ENCODE assay signal across 8 cellular contexts in the genomic region with DNA sequence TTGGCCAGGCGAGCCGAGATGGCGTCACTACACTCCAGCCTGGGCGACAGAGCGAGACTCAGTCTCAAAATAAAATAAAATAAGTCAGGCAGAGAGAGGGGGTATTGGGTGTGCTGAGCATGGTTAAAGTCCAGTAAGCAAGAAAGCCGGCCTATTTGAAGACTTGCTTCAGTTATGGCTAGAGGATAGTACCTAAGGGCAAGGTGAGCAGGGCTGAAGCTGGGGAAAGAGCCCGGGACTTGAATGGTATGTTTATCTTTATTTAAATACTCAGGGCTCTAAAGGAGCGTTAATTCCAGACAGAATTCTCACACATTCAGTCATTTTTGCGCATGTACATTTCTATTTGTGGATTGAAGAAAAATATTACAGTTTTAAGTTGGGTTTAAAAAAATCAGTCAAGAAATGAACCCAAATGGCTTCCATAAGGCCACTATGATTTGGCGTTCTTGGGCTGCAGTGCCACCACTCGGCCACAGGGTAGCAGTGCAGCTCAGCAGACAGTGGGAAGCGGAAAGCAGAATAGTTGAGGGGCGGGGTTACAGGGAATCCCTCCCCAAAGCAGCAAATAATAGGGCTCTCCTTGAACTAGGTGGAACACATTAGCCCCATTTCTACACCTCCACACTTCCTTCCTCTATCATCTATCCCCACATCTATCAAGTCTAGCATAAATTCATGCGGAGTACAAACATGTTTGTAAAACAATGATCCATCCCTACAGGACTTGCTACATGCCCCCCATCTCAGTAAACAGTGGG. TPM values are rescaled to one million over a fixed set of nuclear protein-coding genes. Genes with fewer than 3 reads are reported as not detected.
A peak's percentile ranks its signal among the peaks of the same experiment; 100 is the strongest.
DNase-seq lines count a peak whose midpoint lies in the region; ATAC-seq and TF ChIP-seq lines count a peak whose summit lies in the region.

No MANE protein-coding gene starts in this region.

- intact Hi-C loops in adrenal gland (cut with DNase I) = loop anchor here (5.0 to 10.0 kb wide), 3 partner anchors 78 to 245 kb away; no protein-coding TSS in a partner anchor
- intact Hi-C loops in heart right ventricle (cut with DNase I) = loop anchor here in 7 of 10 donors (1.0 to 10.0 kb wide), 9 partner anchors 35 to 245 kb away; partner anchors contain the start of genes PRSS48 (in 4 of the 7) and SH3D19 (in 1 of the 7)

- DNase-seq in GM13977 (ENCODE audit: low spot score) (peak; percentile 80), NCI-H1105 treated with DMSO at 0.1 percent for 48 hours (lab: John Stamatoyannopoulos, UW) (peak; percentile 40), T follicular helper cell (ENCODE audit: low read depth) (peak; percentile 67), adrenal gland (peak; percentile 80 to 94 (median 83)), heart right ventricle (peak; percentile 80 to 84), putamen (ENCODE audit: low spot score) (peak; percentile 78), mesenteric fat pad (ENCODE audit: low spot score) (no peak)

- H3K27me3 ChIP-seq in adrenal gland (no peaks in the 10 kb centered on the region), heart right ventricle (no peaks in the 10 kb centered on the region)

- H3K36me3 ChIP-seq in adrenal gland (replicated peaks in 1 of 2) = no peaks in the 10 kb centered on the region
- no peaks in the 10 kb centered on the region for H3K36me3 ChIP-seq in heart right ventricle

- H3K4me1 ChIP-seq in adrenal gland (replicated peaks in 1 of 2) (no peaks in the 10 kb centered on the region), heart right ventricle (peaks cover 0 to 2% (median 0%) of the 10 kb centered on the region in 9 donors)

- in situ Hi-C loops in GM13977 (cut with MboI; ENCODE audit: low pct_unique_long_range_greater_than_20kb, low sequenced_read_pairs, unreplicated experiment) = loop anchor here (25.0 kb wide), 1 partner anchor 250 kb away; no protein-coding TSS in a partner anchor

- TF ChIP-seq POLR2A in adrenal gland (IDR thresholded peaks at IDR 0.05) = no peak

- H3K9me3 ChIP-seq in adrenal gland (replicated peaks in 1 of 3) (no peaks in the 10 kb centered on the region), heart right ventricle (no peaks in the 10 kb centered on the region)

- ATAC-seq in HG02759 (IDR thresholded peaks at IDR 0.05; ENCODE audit: unreplicated experiment) = peak; percentile 100
- ATAC-seq in heart right ventricle = peak; percentile 88 to 98 (median 95)

- H3K4me3 ChIP-seq in adrenal gland (no peak overlapping the region), heart right ventricle (no peak overlapping the region)

- H3K27ac ChIP-seq in adrenal gland = no peak overlapping the region
- H3K27ac ChIP-seq in heart right ventricle = no peak overlapping the region

- peak; percentile 98 for TF ChIP-seq CTCF in GM13977 (IDR thresholded peaks at IDR 0.05; ENCODE audit: extremely low read depth, insufficient read depth, missing control alignments)
- peak; percentile 93 to 98 (median 97) for TF ChIP-seq CTCF in adrenal gland (IDR thresholded peaks at IDR 0.05)
- peak; percentile 91 to 99 (median 98) for TF ChIP-seq CTCF in heart right ventricle (IDR thresholded peaks at IDR 0.05)

- WGBS in adrenal gland, 4 donors = 24 to 49% (median 46%) methylated on average over 9 to 14 of the region's 14 CpGs
- 43 to 49% methylated on average over 13 to 14 of the region's 14 CpGs for WGBS in heart right ventricle, 2 donors

RNA-seq across cellular contexts. Expression of gene SH3D19, which starts 37.2 kb away (rescaled TPM):
- total RNA-seq in adrenal gland = 100 to 1,000 TPM in 1 of 8 donors, 10 to 100 TPM in 7; 21.4 to 117 (median 48.5) TPM
- 10 to 100 TPM; 22.3 to 32.7 (median 23.6) TPM for polyA plus RNA-seq in adrenal gland
- 100 to 1,000 TPM in 9 of 10 donors, 10 to 100 TPM in 1; 97.4 to 175 (median 123) TPM for total RNA-seq in heart right ventricle
- 10 to 100 TPM; 32.4 to 71.8 TPM for polyA plus RNA-seq in heart right ventricle
- 162 TPM for total RNA-seq in mesenteric fat pad

RNA-seq across cellular contexts. Expression of gene FHIP1A, which starts 46.4 kb away (rescaled TPM):
- total RNA-seq in adrenal gland (1 to 10 TPM; 1.9 to 8.0 (median 4.7) TPM), heart right ventricle (10 to 100 TPM; 12.6 to 27.7 (median 21.7) TPM), mesenteric fat pad (0.10 TPM)
- polyA plus RNA-seq in adrenal gland (1 to 10 TPM in 1 of 3 donors, under 1 TPM in 2; 0.27 to 1.0 (median 0.88) TPM), heart right ventricle (1 to 10 TPM in 1 of 2 donors, under 1 TPM in 1; 0.77 to 3.1 TPM)
